9 cellular contexts compared by ENCODE assay signal in the genomic region with DNA sequence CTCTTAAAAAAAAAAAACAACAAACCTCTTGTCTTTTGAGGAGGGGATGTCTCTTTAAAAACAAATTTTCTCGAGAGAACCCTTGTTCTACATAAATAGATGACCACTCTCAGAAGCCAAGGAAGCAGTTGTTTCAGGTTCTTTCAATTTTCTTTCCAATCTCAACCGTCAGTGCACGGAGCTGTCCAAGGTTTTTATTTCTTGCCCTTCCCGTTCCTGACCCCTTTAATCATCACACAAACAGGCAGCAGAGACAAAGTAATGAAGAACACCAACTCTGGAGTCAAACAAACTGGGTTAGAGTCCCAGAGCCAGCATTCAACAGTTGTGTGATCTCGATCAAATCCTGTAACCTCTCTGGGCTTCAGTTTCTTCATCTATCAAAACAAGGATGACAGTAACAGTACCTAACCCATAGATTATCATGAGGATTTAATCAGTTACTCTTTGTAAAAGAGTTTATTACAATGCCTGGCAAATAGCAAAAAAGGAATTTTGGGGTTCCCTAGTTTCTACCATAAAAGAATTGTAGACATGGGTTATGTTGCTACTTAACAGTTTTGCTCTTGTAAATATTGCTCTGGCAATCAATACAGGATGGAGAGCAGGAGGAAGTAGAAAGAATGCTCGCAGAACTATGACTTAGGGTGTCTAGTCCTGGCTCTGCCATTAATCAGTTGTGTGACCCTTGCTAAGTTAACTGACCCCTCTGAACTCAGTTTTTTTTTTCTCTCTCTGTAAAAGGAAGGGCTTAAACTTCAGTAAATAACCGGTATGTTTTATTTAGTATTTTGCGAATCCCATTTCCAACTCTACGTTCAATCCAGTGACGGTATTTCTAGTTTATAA. TPM values are rescaled to one million over a fixed set of nuclear protein-coding genes. Genes with fewer than 3 reads are reported as not detected.
DNase-seq lines count a peak whose midpoint lies in the region; ATAC-seq and TF ChIP-seq lines count a peak whose summit lies in the region.
"Had no signal": no experiment of that assay in that cellular context is flagged by ENCODE, and none has a peak within 500 bp of the region (broad histone marks: within the 10 kb centered on the region; RNA-seq: fewer than 3 reads in every experiment).

No MANE protein-coding gene starts in this region.

- TF ChIP-seq CTCF in left ventricle myocardium inferior (IDR thresholded peaks at IDR 0.05; ENCODE audit: borderline replicate concordance), result no peak
- TF ChIP-seq CTCF in thoracic aorta (IDR thresholded peaks at IDR 0.05), result no peak

- H3K4me3 ChIP-seq in left ventricle myocardium inferior (peak overlapping the region; percentile 76), thoracic aorta (peak overlapping the region; percentile 85)

- H3K27me3 ChIP-seq in left ventricle myocardium inferior (ENCODE audit: low read depth) (peaks cover 14% of the 10 kb centered on the region), thoracic aorta (replicated peaks; ENCODE audit: insufficient read depth) (no peaks in the 10 kb centered on the region)

- peaks cover 5% of the 10 kb centered on the region for H3K4me1 Mint-ChIP-seq in activated T-helper 17 cell treated with anti-CD3 and anti-CD28 coated beads, Interleukin-2, amount 50 U/mL, for 72 hours

- H3K27ac ChIP-seq in left ventricle myocardium inferior (replicated peaks) (no peak overlapping the region), thoracic aorta (no peak overlapping the region)

- H3K4me1 ChIP-seq in left ventricle myocardium inferior, result peaks cover 24% of the 10 kb centered on the region
- H3K4me1 ChIP-seq in thoracic aorta (ENCODE audit: control insufficient read depth in 1 of 2, low read depth in 2 of 2), result peaks cover 4 to 26% of the 10 kb centered on the region in 2 donors

- H3K9me3 ChIP-seq in left ventricle myocardium inferior (replicated peaks) (no peaks in the 10 kb centered on the region), thoracic aorta (no peaks in the 10 kb centered on the region)

- H3K27ac Mint-ChIP-seq in activated T-helper 17 cell treated with anti-CD3 and anti-CD28 coated beads, Interleukin-2, amount 50 U/mL, for 72 hours, result peak overlapping the region; percentile 59

- H3K36me3 ChIP-seq in left ventricle myocardium inferior, result no peaks in the 10 kb centered on the region
- H3K36me3 ChIP-seq in thoracic aorta, result no peaks in the 10 kb centered on the region

- peaks cover 6% of the 10 kb centered on the region for H3K27me3 Mint-ChIP-seq in activated T-helper 17 cell treated with anti-CD3 and anti-CD28 coated beads, Interleukin-2, amount 50 U/mL, for 72 hours

- H3K36me3 Mint-ChIP-seq in activated T-helper 17 cell treated with anti-CD3 and anti-CD28 coated beads, Interleukin-2, amount 50 U/mL, for 72 hours (ENCODE audit: low read depth), result peaks cover 24% of the 10 kb centered on the region

- H3K9me3 Mint-ChIP-seq in activated T-helper 17 cell treated with anti-CD3 and anti-CD28 coated beads, Interleukin-2, amount 50 U/mL, for 72 hours, result no peaks in the 10 kb centered on the region

- peak overlapping the region; percentile 93 for H3K4me3 Mint-ChIP-seq in activated T-helper 17 cell treated with anti-CD3 and anti-CD28 coated beads, Interleukin-2, amount 50 U/mL, for 72 hours

- intact Hi-C loops in left ventricle myocardium inferior (cut with micrococcal nuclease) (no loop called here), Right ventricle myocardium inferior (cut with DNase I) (no loop called here)

- DNase-seq in left ventricle myocardium inferior (no peak), Right ventricle myocardium inferior (ENCODE audit: missing footprints) (no peak), inferior parietal cortex (ENCODE audit: extremely low spot score) (peak; percentile 26), thoracic aorta (ENCODE audit: low spot score) (no peak), occipital lobe (lab: John Stamatoyannopoulos, UW) (no peak)

- ATAC-seq in Right ventricle myocardium inferior, result no peak
- no peak for ATAC-seq in activated T-helper 17 cell treated with anti-CD3 and anti-CD28 coated beads, Interleukin-2, amount 50 U/mL, for 72 hours (replicated peaks)
- no peak for ATAC-seq in thoracic aorta (ENCODE audit: insufficient number of reproducible peaks, low FRiP score, low read depth)
- no peak for ATAC-seq in HG03378 (IDR thresholded peaks at IDR 0.05; ENCODE audit: unreplicated experiment)
- no peak for ATAC-seq in HG03571 (IDR thresholded peaks at IDR 0.05; ENCODE audit: unreplicated experiment)

RNA-seq across cellular contexts. Expression of gene NIM1K, which starts 1.0 kb away (rescaled TPM):
- total RNA-seq in left ventricle myocardium inferior, result 0.25 TPM
- 0.14 TPM for total RNA-seq in Right ventricle myocardium inferior
- 1 to 10 TPM; 1.7 to 4.3 TPM for total RNA-seq in activated T-helper 17 cell treated with anti-CD3 and anti-CD28 coated beads, Interleukin-2, amount 50 U/mL, for 72 hours
- under 1 TPM in 1 of 2 donors, not detected in 1; 0.85 TPM for total RNA-seq in thoracic aorta
- 9.0 TPM for total RNA-seq in occipital lobe
- total RNA-seq: Daoy had no signal
